10 cellular contexts compared by ENCODE assay signal in genomic region chr10:129958118-129958685, GRCh38. TPM values are rescaled to one million over a fixed set of nuclear protein-coding genes. Genes with fewer than 3 reads are reported as not detected.
DNase-seq lines count a peak whose midpoint lies in the region; ATAC-seq and TF ChIP-seq lines count a peak whose summit lies in the region.
"Had no signal": no experiment of that assay in that cellular context is flagged by ENCODE, and none has a peak within 500 bp of the region (broad histone marks: within the 10 kb centered on the region; RNA-seq: fewer than 3 reads in every experiment).

No MANE protein-coding gene starts in this region.

- H3K4me3 ChIP-seq in iPS-15b (ENCODE audit: low read depth, low read length), result peak overlapping the region; percentile 24

- peaks cover 4% of the 10 kb centered on the region for H3K36me3 Mint-ChIP-seq in activated CD4-positive, alpha-beta T cell treated with anti-CD3 and anti-CD28 coated beads, Interleukin-2, amount 10 ng/mL, durations not matched to agents 7 days and 5 days (ENCODE audit: low read depth)
- no peaks in the 10 kb centered on the region for H3K36me3 Mint-ChIP-seq in activated CD8-positive, alpha-beta T cell treated with anti-CD3 and anti-CD28 coated beads for 36 hours (ENCODE audit: low read depth)

- H3K4me1 ChIP-seq in iPS-15b (ENCODE audit: control insufficient read depth, insufficient read depth, low read length), result peaks cover 27% of the 10 kb centered on the region

- ATAC-seq in activated CD8-positive, alpha-beta T cell treated with anti-CD3 and anti-CD28 coated beads for 36 hours, result no peak
- ATAC-seq in stimulated activated naive CD8-positive, alpha-beta T cell treated with anti-CD3 and anti-CD28 coated beads, Interleukin-15, amount 100 ng/mL, for 72 hours, result peak; percentile 18

- intact Hi-C loops in activated CD8-positive, alpha-beta T cell treated with anti-CD3 and anti-CD28 coated beads for 36 hours (cut with micrococcal nuclease), result no loop called here

- no peak overlapping the region for H3K9ac ChIP-seq in iPS-15b (ENCODE audit: low read depth, low read length)

- peak overlapping the region; percentile 9 for H3K4me3 Mint-ChIP-seq in activated CD4-positive, alpha-beta T cell treated with anti-CD3 and anti-CD28 coated beads, Interleukin-2, amount 10 ng/mL, durations not matched to agents 7 days and 5 days
- peak overlapping the region; percentile 40 for H3K4me3 Mint-ChIP-seq in activated CD8-positive, alpha-beta T cell treated with anti-CD3 and anti-CD28 coated beads for 36 hours
- peak overlapping the region; percentile 62 to 66 for H3K4me3 Mint-ChIP-seq in stimulated activated naive CD8-positive, alpha-beta T cell treated with anti-CD3 and anti-CD28 coated beads, Interleukin-15, amount 100 ng/mL, for 72 hours

- H3K9me3 ChIP-seq in iPS-15b (ENCODE audit: control insufficient read depth, insufficient read depth, low read length), result no peaks in the 10 kb centered on the region

- peaks cover 94% of the 10 kb centered on the region for H3K27me3 ChIP-seq in iPS-15b (ENCODE audit: control insufficient read depth, insufficient read depth, low read length)

- POLR2A ChIA-PET in activated CD4-positive, alpha-beta T cell treated with anti-CD3 and anti-CD28 coated beads, Interleukin-2, amount 10 ng/mL, durations not matched to agents 7 days and 5 days (lab: Charles Lee), result no interaction called here
- POLR2A ChIA-PET in activated CD8-positive, alpha-beta T cell treated with anti-CD3 and anti-CD28 coated beads for 36 hours (lab: Charles Lee), result no interaction called here

- no peaks in the 10 kb centered on the region for H3K9me3 Mint-ChIP-seq in activated CD4-positive, alpha-beta T cell treated with anti-CD3 and anti-CD28 coated beads, Interleukin-2, amount 10 ng/mL, durations not matched to agents 7 days and 5 days
- no peaks in the 10 kb centered on the region for H3K9me3 Mint-ChIP-seq in activated CD8-positive, alpha-beta T cell treated with anti-CD3 and anti-CD28 coated beads for 36 hours
- no peaks in the 10 kb centered on the region for H3K9me3 Mint-ChIP-seq in stimulated activated naive CD8-positive, alpha-beta T cell treated with anti-CD3 and anti-CD28 coated beads, Interleukin-15, amount 100 ng/mL, for 72 hours

- H3K27ac Mint-ChIP-seq in activated CD4-positive, alpha-beta T cell treated with anti-CD3 and anti-CD28 coated beads, Interleukin-2, amount 10 ng/mL, durations not matched to agents 7 days and 5 days, result no peak overlapping the region
- H3K27ac Mint-ChIP-seq in activated CD8-positive, alpha-beta T cell treated with anti-CD3 and anti-CD28 coated beads for 36 hours, result no peak overlapping the region
- no peak overlapping the region for H3K27ac Mint-ChIP-seq in stimulated activated naive CD8-positive, alpha-beta T cell treated with anti-CD3 and anti-CD28 coated beads, Interleukin-15, amount 100 ng/mL, for 72 hours

- CTCF ChIA-PET in activated CD4-positive, alpha-beta T cell treated with anti-CD3 and anti-CD28 coated beads, Interleukin-2, amount 10 ng/mL, durations not matched to agents 7 days and 5 days (lab: Charles Lee), result interaction anchor here (1.4 kb wide), 1 partner anchor 12 kb away, joined by 7 read pairs; no protein-coding TSS in a partner anchor
- CTCF ChIA-PET in activated CD8-positive, alpha-beta T cell treated with anti-CD3 and anti-CD28 coated beads for 36 hours (lab: Charles Lee), result interaction anchor here (1.0 to 3.0 kb wide), 3 partner anchors 13 to 69 kb away, joined by 3 to 19 read pairs (median 4); no protein-coding TSS in a partner anchor

- peaks cover 17% of the 10 kb centered on the region for H3K4me1 Mint-ChIP-seq in activated CD4-positive, alpha-beta T cell treated with anti-CD3 and anti-CD28 coated beads, Interleukin-2, amount 10 ng/mL, durations not matched to agents 7 days and 5 days
- H3K4me1 Mint-ChIP-seq in activated CD8-positive, alpha-beta T cell treated with anti-CD3 and anti-CD28 coated beads for 36 hours (ENCODE audit: low read depth), result peaks cover 22% of the 10 kb centered on the region
- H3K4me1 Mint-ChIP-seq in stimulated activated naive CD8-positive, alpha-beta T cell treated with anti-CD3 and anti-CD28 coated beads, Interleukin-15, amount 100 ng/mL, for 72 hours, result peaks cover 36% of the 10 kb centered on the region

- no peak for TF ChIP-seq CTCF in activated CD8-positive, alpha-beta T cell treated with anti-CD3 and anti-CD28 coated beads for 36 hours (IDR thresholded peaks at IDR 0.05)

- peaks cover 72% of the 10 kb centered on the region for H3K27me3 Mint-ChIP-seq in activated CD4-positive, alpha-beta T cell treated with anti-CD3 and anti-CD28 coated beads, Interleukin-2, amount 10 ng/mL, durations not matched to agents 7 days and 5 days
- peaks cover 62% of the 10 kb centered on the region for H3K27me3 Mint-ChIP-seq in activated CD8-positive, alpha-beta T cell treated with anti-CD3 and anti-CD28 coated beads for 36 hours
- H3K27me3 Mint-ChIP-seq in stimulated activated naive CD8-positive, alpha-beta T cell treated with anti-CD3 and anti-CD28 coated beads, Interleukin-15, amount 100 ng/mL, for 72 hours, result peaks cover 93% of the 10 kb centered on the region

- H3K36me3 ChIP-seq in iPS-15b (ENCODE audit: control insufficient read depth, insufficient read depth, low read length), result no peaks in the 10 kb centered on the region

- no peak for DNase-seq in activated CD4-positive, alpha-beta T cell treated with anti-CD3 and anti-CD28 coated beads, Interleukin-2, amount 10 ng/mL, durations not matched to agents 7 days and 5 days
- DNase-seq in activated CD4-positive, alpha-beta T cell treated with anti-CD3 and anti-CD28 coated beads for 4 hours, result no peak
- DNase-seq in activated CD8-positive, alpha-beta T cell treated with anti-CD3 and anti-CD28 coated beads for 36 hours, result no peak
- no peak for DNase-seq in stimulated activated naive CD8-positive, alpha-beta T cell treated with anti-CD3 and anti-CD28 coated beads, Interleukin-15, amount 100 ng/mL, for 72 hours
- DNase-seq in NOMO-1 (lab: John Stamatoyannopoulos, UW; ENCODE audit: unreplicated experiment in 2 of 2) (no peak), foreskin melanocyte (no peak), SKM-1 treated with dmso at 0.1 percent for 144 hours (lab: John Stamatoyannopoulos, UW; ENCODE audit: unreplicated experiment) (no peak)
- DNase-seq: midbrain, NCI-H526 treated with DMSO at 0.1 percent for 48 hours had no signal

RNA-seq across cellular contexts. Expression of gene EBF3, which starts 5.9 kb away (rescaled TPM):
- total RNA-seq in activated CD4-positive, alpha-beta T cell treated with anti-CD3 and anti-CD28 coated beads, Interleukin-2, amount 10 ng/mL, durations not matched to agents 7 days and 5 days, result not detected
- total RNA-seq in activated CD8-positive, alpha-beta T cell treated with anti-CD3 and anti-CD28 coated beads for 36 hours, result not detected

Comparison
In these comparisons a context has a peak if more than half of its experiments do, and no peak if none do; other contexts are left out.
1. H3K4me3 Mint-ChIP-seq: peak in every context shown above with its lines; median percentile 64 in stimulated activated naive CD8-positive, alpha-beta T cell treated with anti-CD3 and anti-CD28 coated beads, Interleukin-15, amount 100 ng/mL, for 72 hours; 40 in activated CD8-positive, alpha-beta T cell treated with anti-CD3 and anti-CD28 coated beads for 36 hours; 9 in activated CD4-positive, alpha-beta T cell treated with anti-CD3 and anti-CD28 coated beads, Interleukin-2, amount 10 ng/mL, durations not matched to agents 7 days and 5 days.